ENCODE assay signal across 10 cellular contexts in the genomic region with DNA sequence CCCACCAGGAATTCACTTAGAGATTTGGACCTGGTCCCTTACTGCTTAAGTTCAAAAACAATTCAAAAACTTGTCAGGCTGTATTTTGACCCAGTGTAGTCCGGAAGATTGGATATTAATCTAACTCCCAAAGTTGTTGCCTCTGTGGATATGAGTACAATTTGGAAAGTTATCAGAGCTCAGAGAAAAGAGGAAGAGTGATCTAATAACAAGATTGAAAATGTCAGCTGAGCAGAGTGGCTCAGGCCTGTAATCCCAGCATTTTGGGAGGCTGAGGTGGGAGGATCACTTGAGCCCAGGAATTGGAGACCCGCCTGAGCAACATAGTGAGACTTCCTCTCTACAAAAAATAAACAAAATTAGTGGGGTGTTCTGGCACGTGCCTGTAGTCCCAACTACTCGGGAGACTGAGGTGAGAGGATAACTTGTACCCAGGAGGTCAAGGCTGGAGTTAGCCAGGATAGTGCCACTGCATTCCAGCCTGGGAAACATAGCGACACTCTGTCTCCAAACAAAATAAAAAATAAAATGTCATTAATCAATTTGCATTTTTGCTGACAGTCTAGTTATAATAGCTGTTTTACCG. TPM values are rescaled to one million over a fixed set of nuclear protein-coding genes. Genes with fewer than 3 reads are reported as not detected.
A peak's percentile ranks its signal among the peaks of the same experiment; 100 is the strongest.
DNase-seq lines count a peak whose midpoint lies in the region; ATAC-seq and TF ChIP-seq lines count a peak whose summit lies in the region.
"Had no signal": no experiment of that assay in that cellular context is flagged by ENCODE, and none has a peak within 500 bp of the region (broad histone marks: within the 10 kb centered on the region; RNA-seq: fewer than 3 reads in every experiment).

No MANE protein-coding gene starts in this region.

- no peaks in the 10 kb centered on the region for H3K27me3 Mint-ChIP-seq in naive thymus-derived CD8-positive, alpha-beta T cell

- H3K9me3 ChIP-seq in heart left ventricle: no peaks in the 10 kb centered on the region
- no peaks in the 10 kb centered on the region for H3K9me3 ChIP-seq in uterus

- H3K4me1 ChIP-seq in heart left ventricle: peaks cover 9 to 72% (median 46%) of the 10 kb centered on the region in 12 donors
- H3K4me1 ChIP-seq in uterus: peaks cover 7 to 8% of the 10 kb centered on the region in 2 donors

- 63 to 75% (median 71%) methylated on average over 6 of the region's 6 CpGs for WGBS in heart left ventricle, 4 donors

- ATAC-seq in heart left ventricle (no peak), Right ventricle myocardium inferior (no peak), HG03095 (IDR thresholded peaks at IDR 0.05; ENCODE audit: unreplicated experiment) (no peak), GM21528 (IDR thresholded peaks at IDR 0.05; ENCODE audit: low FRiP score, unreplicated experiment) (no peak)
- no peak for ATAC-seq in naive thymus-derived CD8-positive, alpha-beta T cell

- H3K9me3 Mint-ChIP-seq in naive thymus-derived CD8-positive, alpha-beta T cell: no peaks in the 10 kb centered on the region

- no peak for TF ChIP-seq CTCF in heart left ventricle (IDR thresholded peaks at IDR 0.05)
- no peak for TF ChIP-seq CTCF in uterus (IDR thresholded peaks at IDR 0.05)

- no peak overlapping the region for H3K4me3 ChIP-seq in heart left ventricle
- H3K4me3 ChIP-seq in uterus: no peak overlapping the region

- peak overlapping the region; percentile 82 to 99 (median 93) for H3K27ac Mint-ChIP-seq in naive thymus-derived CD8-positive, alpha-beta T cell

- TF ChIP-seq POLR2A in heart left ventricle (IDR thresholded peaks at IDR 0.05) (no peak), uterus (IDR thresholded peaks at IDR 0.05) (no peak)

- H3K4me3 Mint-ChIP-seq in naive thymus-derived CD8-positive, alpha-beta T cell: peak overlapping the region; percentile 64 to 100 (median 83)

- peaks cover 0 to 29% (median 24%) of the 10 kb centered on the region in 9 donors for H3K36me3 ChIP-seq in heart left ventricle
- no peaks in the 10 kb centered on the region for H3K36me3 ChIP-seq in uterus

- H3K27me3 ChIP-seq in heart left ventricle (no peaks in the 10 kb centered on the region), uterus (no peaks in the 10 kb centered on the region)

- intact Hi-C loops in heart left ventricle (cut with DNase I): loop anchor here in 8 of 10 donors (5.0 to 10.0 kb wide), 6 partner anchors 85 to 257 kb away; a partner anchor contains a TSS
- intact Hi-C loops in Right ventricle myocardium inferior (cut with DNase I): loop anchor here (5.0 kb wide), 2 partner anchors 47 to 87 kb away; no protein-coding TSS in a partner anchor
- intact Hi-C loops in uterus (cut with DNase I; ENCODE audit: low total_unique reads): loop anchor here (10.0 kb wide), 1 partner anchor 55 kb away; a partner anchor contains a TSS

- peaks cover 17 to 72% (median 60%) of the 10 kb centered on the region in 4 donors for H3K4me1 Mint-ChIP-seq in naive thymus-derived CD8-positive, alpha-beta T cell

- DNase-seq in heart left ventricle (no peak), Right ventricle myocardium inferior (ENCODE audit: missing footprints) (no peak), uterus (no peak), 8988T (no peak)
- no peak for DNase-seq in naive thymus-derived CD8-positive, alpha-beta T cell
- DNase-seq: activated effector memory CD4-positive, alpha-beta T cell treated with anti-CD3 and anti-CD28 coated beads, Interleukin-2, amount 50 U/mL, for 16 hours; NCI-H1694 treated with DMSO at 0.1 percent for 48 hours had no signal

- H3K27ac ChIP-seq in heart left ventricle: peak overlapping the region in 10 of 12 donors; percentile 6 to 100 (median 56)
- H3K27ac ChIP-seq in angular gyrus (ENCODE audit: low read depth, low read length): peak overlapping the region; percentile 42
- H3K27ac ChIP-seq in uterus: peak overlapping the region; percentile 96 to 99

- POLR2A ChIA-PET in naive thymus-derived CD8-positive, alpha-beta T cell (lab: Charles Lee): interaction anchor here (0.5 to 2.3 kb wide), 19 partner anchors 11 to 151 kb away, joined by 3 to 10 read pairs (median 4); a partner anchor contains a TSS

- H3K36me3 Mint-ChIP-seq in naive thymus-derived CD8-positive, alpha-beta T cell: peaks cover 0 to 36% (median 11%) of the 10 kb centered on the region in 3 donors

RNA-seq across cellular contexts. Expression of a gene that starts 3.2 kb away (rescaled TPM):
- total RNA-seq in heart left ventricle: 10 to 100 TPM; 26.4 to 44.8 (median 35.3) TPM
- 10 to 100 TPM; 12.0 to 49.6 TPM for polyA plus RNA-seq in heart left ventricle
- total RNA-seq in Right ventricle myocardium inferior: 35.4 TPM
- 10 to 100 TPM; 23.8 to 24.7 TPM for total RNA-seq in naive thymus-derived CD8-positive, alpha-beta T cell
- polyA plus RNA-seq in naive thymus-derived CD8-positive, alpha-beta T cell: 10 to 100 TPM; 21.2 to 44.4 (median 31.4) TPM
- total RNA-seq in uterus: 100 to 1,000 TPM in 1 of 4 donors, 10 to 100 TPM in 3; 17.9 to 156 (median 38.4) TPM

RNA-seq across cellular contexts. Expression of a gene that starts 3.5 kb away (rescaled TPM):
- 100 to 1,000 TPM; 135 to 237 (median 179) TPM for total RNA-seq in heart left ventricle
- polyA plus RNA-seq in heart left ventricle: 100 to 1,000 TPM; 124 to 242 TPM
- total RNA-seq in Right ventricle myocardium inferior: 239 TPM
- total RNA-seq in naive thymus-derived CD8-positive, alpha-beta T cell: 100 to 1,000 TPM; 121 to 128 TPM
- 100 to 1,000 TPM; 419 to 453 (median 444) TPM for polyA plus RNA-seq in naive thymus-derived CD8-positive, alpha-beta T cell
- total RNA-seq in uterus: 100 to 1,000 TPM in 2 of 4 donors, 10 to 100 TPM in 2; 83.8 to 144 (median 101) TPM

RNA-seq across cellular contexts. Expression of a gene that starts 54.4 kb away (rescaled TPM):
- total RNA-seq in heart left ventricle (10 to 100 TPM; 14.6 to 68.2 (median 40.4) TPM), Right ventricle myocardium inferior (71.4 TPM), uterus (100 to 1,000 TPM; 118 to 210 (median 145) TPM)
- polyA plus RNA-seq in heart left ventricle: 100 to 1,000 TPM in 1 of 2 donors, 10 to 100 TPM in 1; 59.4 to 112 TPM
- total RNA-seq in naive thymus-derived CD8-positive, alpha-beta T cell: 10 to 100 TPM; 23.8 to 29.6 TPM
- polyA plus RNA-seq in naive thymus-derived CD8-positive, alpha-beta T cell: 100 to 1,000 TPM in 2 of 3 donors, 10 to 100 TPM in 1; 68.0 to 190 (median 189) TPM

Comparison
In these comparisons a context has a peak if more than half of its experiments do, and no peak if none do; other contexts are left out.
1. H3K27ac ChIP-seq: peak in every context shown above with its lines; median percentile 98 in uterus; 56 in heart left ventricle; 42 in angular gyrus.